1 cellular context compared by ENCODE assay signal in the genomic region with DNA sequence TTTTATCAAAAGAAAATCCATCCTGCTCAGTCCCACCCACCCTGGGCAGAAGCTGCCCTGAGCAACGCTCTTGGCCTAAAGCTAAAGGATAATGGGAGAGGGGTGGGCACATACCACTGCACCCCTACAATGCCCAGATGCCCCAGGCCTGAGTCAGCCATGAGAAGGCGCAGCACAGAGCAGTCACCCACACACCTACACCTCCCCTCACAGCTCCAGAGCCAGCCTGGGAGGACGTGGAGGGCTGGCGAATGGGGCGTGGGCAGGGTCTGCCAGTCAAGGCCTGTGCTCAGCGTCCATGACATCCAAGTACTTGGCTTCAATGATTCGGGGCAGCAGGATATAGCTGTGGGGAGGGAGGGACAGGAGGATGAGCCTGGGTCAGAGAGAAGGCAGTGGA.
TF ChIP-seq lines count a peak whose summit lies in the region.

No MANE protein-coding gene starts in this region.

TF ChIP-seq in HEK293, 187 proteins besides CTCF, POLR2A, EP300 and RAD21 (continued from another document):
- peak; percentile 19; the same call in 1 of the 2 replicates for TF ChIP-seq EGR2 (tag by site-specific recombination; IDR thresholded peaks at IDR 0.05; ENCODE audit: low read depth)
TF ChIP-seq in HEK293: peak in this region for 3.
